9 cellular contexts compared by ENCODE assay signal in genomic region chr11:36258730-36259360, GRCh38. TPM values are rescaled to one million over a fixed set of nuclear protein-coding genes. Genes with fewer than 3 reads are reported as not detected.
DNase-seq lines count a peak whose midpoint lies in the region; ATAC-seq and TF ChIP-seq lines count a peak whose summit lies in the region.
"Had no signal": no experiment of that assay in that cellular context is flagged by ENCODE, and none has a peak within 500 bp of the region (broad histone marks: within the 10 kb centered on the region; RNA-seq: fewer than 3 reads in every experiment).

No MANE protein-coding gene starts in this region.

- H3K9ac ChIP-seq in adipocyte (ENCODE audit: low read length): no peak overlapping the region

- intact Hi-C loops in heart right ventricle (cut with DNase I): loop anchor here in 8 of 10 donors (2.0 to 10.0 kb wide), 9 partner anchors 102 to 642 kb away; partner anchors contain the start of gene FJX1 (in 1 of the 8)

- H3K27ac ChIP-seq in C4-2B: no peak overlapping the region
- no peak overlapping the region for H3K27ac ChIP-seq in GM23338 (ENCODE audit: low read depth)
- no peak overlapping the region for H3K27ac ChIP-seq in heart right ventricle

- no peaks in the 10 kb centered on the region for H3K9me2 ChIP-seq in GM23338 (ENCODE audit: insufficient read depth)

- H3K36me3 ChIP-seq in GM23338 (ENCODE audit: insufficient read depth) (no peaks in the 10 kb centered on the region), adipocyte (ENCODE audit: control insufficient read depth, insufficient read depth, low read length, severe bottlenecking) (no peaks in the 10 kb centered on the region), heart right ventricle (no peaks in the 10 kb centered on the region)

- H3K4me3 ChIP-seq in GM23338: no peak overlapping the region
- no peak overlapping the region for H3K4me3 ChIP-seq in adipocyte (ENCODE audit: low read length)
- no peak overlapping the region for H3K4me3 ChIP-seq in heart right ventricle

- H3K27me3 ChIP-seq in GM23338 (ENCODE audit: insufficient read depth) (no peaks in the 10 kb centered on the region), adipocyte (replicated peaks; ENCODE audit: control insufficient read depth, insufficient read depth, low read length) (peaks cover 14% of the 10 kb centered on the region), heart right ventricle (peaks cover 0 to 33% (median 7%) of the 10 kb centered on the region in 7 donors)

- peaks cover 3% of the 10 kb centered on the region; the same call in 2 of the 3 replicates for H3K36me3 Mint-ChIP-seq in GM23338 (ENCODE audit: low read depth)
- H3K36me3 Mint-ChIP-seq: naive B cell had no signal

- H2AFZ ChIP-seq in GM23338: 0 out of 2 replicates have a peak overlapping the region, but pooled peaks have one; percentile 65

- no peak overlapping the region for H3K27ac Mint-ChIP-seq in GM23338

- no peaks in the 10 kb centered on the region for H3K4me1 ChIP-seq in GM23338 (ENCODE audit: insufficient read depth)
- peaks cover 14% of the 10 kb centered on the region for H3K4me1 ChIP-seq in adipocyte (ENCODE audit: control insufficient read depth, insufficient read depth, low read length)
- H3K4me1 ChIP-seq in heart right ventricle: peaks cover 0 to 9% (median 0%) of the 10 kb centered on the region in 9 donors

- peaks cover 9% of the 10 kb centered on the region for H3K4me1 Mint-ChIP-seq in GM23338
- H3K4me1 Mint-ChIP-seq: naive B cell had no signal

- no peaks in the 10 kb centered on the region for H3F3A ChIP-seq in GM23338 (replicated peaks; ENCODE audit: low read depth)

- no peaks in the 10 kb centered on the region for H4K20me1 ChIP-seq in GM23338 (replicated peaks; ENCODE audit: insufficient read depth)

- H3K79me2 ChIP-seq in GM23338 (replicated peaks; ENCODE audit: insufficient read depth): no peaks in the 10 kb centered on the region

- peak; percentile 78 for TF ChIP-seq CTCF in C4-2B (conservative IDR thresholded peaks at IDR 0.05)
- TF ChIP-seq CTCF in GM23338 (conservative IDR thresholded peaks at IDR 0.05; ENCODE audit: low read depth in 2 of 2): peak; percentile 76 to 84
- TF ChIP-seq CTCF in heart right ventricle (IDR thresholded peaks at IDR 0.05): peak; percentile 19 to 71 (median 63)

- H3K27me3 Mint-ChIP-seq in GM23338 (ENCODE audit: insufficient read depth, low read depth, poor library complexity): peaks cover 18% of the 10 kb centered on the region

- H3K9me3 ChIP-seq in adipocyte (ENCODE audit: control insufficient read depth, low read length) (peaks cover 10% of the 10 kb centered on the region), heart right ventricle (peaks cover 0 to 10% (median 0%) of the 10 kb centered on the region in 11 donors)

- H3K4me2 ChIP-seq in GM23338: no peak overlapping the region

- WGBS in heart right ventricle, 2 donors: 32 to 34% methylated on average over 12 of the region's 12 CpGs

- H3K4me3 Mint-ChIP-seq in GM23338: no peak overlapping the region
- H3K4me3 Mint-ChIP-seq: naive B cell had no signal

- DNase-seq in GM23338 (ENCODE audit: low spot score) (peak; percentile 89), NCI-H526 treated with DMSO at 0.1 percent for 48 hours (lab: John Stamatoyannopoulos, UW) (peak; percentile 65), adipocyte (ENCODE audit: low read depth) (peak; percentile 75), heart right ventricle (peak; percentile 31 to 44), retina (peak; percentile 59), cortex of kidney (lab: John Stamatoyannopoulos, UW) (no peak)
- DNase-seq: naive B cell had no signal

- H3K9me3 Mint-ChIP-seq in GM23338: no peaks in the 10 kb centered on the region; the same call in 2 of the 3 replicates

- peak; percentile 93 for ATAC-seq in GM23338
- ATAC-seq in heart right ventricle: peak; percentile 74 to 88 (median 85)
- ATAC-seq in HG02870 (IDR thresholded peaks at IDR 0.05; ENCODE audit: unreplicated experiment): no peak

TF ChIP-seq in GM23338, 12 proteins besides CTCF, POLR2A, EP300 and RAD21:
- TF ChIP-seq EZH2phosphoT487 (IDR thresholded peaks at IDR 0.05; ENCODE audit: unreplicated experiment) (no peak), STAT1 (IDR thresholded peaks at IDR 0.05; ENCODE audit: unreplicated experiment) (no peak)

RNA-seq across cellular contexts. Expression of gene COMMD9, which starts 30.4 kb away (rescaled TPM):
- 19.9 and 22.4 TPM in 2 replicates for total RNA-seq in GM23338 (2014; rRNA removed; shearing (Covaris generic))
- polyA plus RNA-seq in GM23338 (2016; fragmentation: Nextera tagmentation; extraction: Ambion mirVana) (38.3 and 44.1 TPM in 2 replicates), heart right ventricle (10 to 100 TPM; 22.3 to 39.9 TPM)
- 10 to 100 TPM; 55.0 to 69.4 (median 57.5) TPM for total RNA-seq in heart right ventricle

RNA-seq across cellular contexts. Expression of gene PRR5L, which starts 37.2 kb away (rescaled TPM):
- total RNA-seq in GM23338 (2014; rRNA removed; shearing (Covaris generic)): 6.6 and 8.9 TPM in 2 replicates
- 3.1 and 4.5 TPM in 2 replicates for polyA plus RNA-seq in GM23338 (2016; fragmentation: Nextera tagmentation; extraction: Ambion mirVana)
- total RNA-seq in heart right ventricle: 10 to 100 TPM in 1 of 10 donors, 1 to 10 TPM in 9; 1.5 to 10.7 (median 2.4) TPM
- 1 to 10 TPM in 1 of 2 donors, under 1 TPM in 1; 0.80 to 2.5 TPM for polyA plus RNA-seq in heart right ventricle
